In genomic region chr6:34717466-34717865, GRCh38 we compare ENCODE assay signal across 25 cellular contexts. TPM values are rescaled to one million over a fixed set of nuclear protein-coding genes. Genes with fewer than 3 reads are reported as not detected.
DNase-seq lines count a peak whose midpoint lies in the region; ATAC-seq, FAIRE-seq and TF ChIP-seq lines count a peak whose summit lies in the region.
"Had no signal": no experiment of that assay in that cellular context is flagged by ENCODE, and none has a peak within 500 bp of the region (broad histone marks: within the 10 kb centered on the region; RNA-seq: fewer than 3 reads in every experiment).

No MANE protein-coding gene starts in this region.

- CTCF ChIA-PET in A549 (lab: Yijun Ruan, JAX) (interaction anchor here (1.0 to 1.4 kb wide), 2 partner anchors 14 to 28 kb away, joined by 3 read pairs; no protein-coding TSS in a partner anchor), RWPE1 (lab: Yijun Ruan, JAX) (no interaction called here)

- intact Hi-C loops in testis (cut with DNase I; ENCODE audit: low total_unique reads), result no loop called here

- POLR2A ChIA-PET in A549 (lab: Yijun Ruan, JAX) (interaction anchor here (0.6 kb wide), 1 partner anchor 527 kb away, joined by 3 read pairs; no protein-coding TSS in a partner anchor), RWPE1 (lab: Yijun Ruan, JAX; ENCODE audit: low non-redundant PET) (no interaction called here)

- 68% methylated on average over 2 of the region's 2 CpGs for WGBS in A549 (ENCODE audit: missing lambda C conversion rate)
- 95 to 97% methylated on average over 2 of the region's 2 CpGs for WGBS in testis, 2 donors

- TF ChIP-seq EP300 in A549 (IDR thresholded peaks at IDR 0.05), result no peak

- FAIRE-seq in A549 (lab: Jason Lieb, UNC), result no peak
- FAIRE-seq: A204.1, GM18507 had no signal

- H3K4me1 ChIP-seq in A549 (peaks cover 41% of the 10 kb centered on the region), testis (no peaks in the 10 kb centered on the region)

- TF ChIP-seq CTCF in A549 (IDR thresholded peaks at IDR 0.05) (no peak), RWPE1 (conservative IDR thresholded peaks at IDR 0.05; ENCODE audit: low read depth) (no peak), fibroblast of villous mesenchyme (IDR thresholded peaks at IDR 0.05; ENCODE audit: insufficient read depth, low read depth, low read length) (no peak), testis (IDR thresholded peaks at IDR 0.05) (no peak)

- H3K36me3 ChIP-seq in testis (ENCODE audit: low read depth, missing control alignments), result no peaks in the 10 kb centered on the region
- H3K36me3 ChIP-seq: HAP-1 had no signal

- peak overlapping the region; percentile 87; the same call in 1 of the 3 replicates for H3K4me2 ChIP-seq in A549
- H3K4me2 ChIP-seq: GM23338, SK-N-SH had no signal

- H3K27me3 ChIP-seq in testis, result no peaks in the 10 kb centered on the region

- TF ChIP-seq POLR2A in A549 (IDR thresholded peaks at IDR 0.05; ENCODE audit: low read length), result no peak
- TF ChIP-seq POLR2A in testis (IDR thresholded peaks at IDR 0.05), result no peak

- ATAC-seq in A549 (no peak), HG03469 (IDR thresholded peaks at IDR 0.05; ENCODE audit: unreplicated experiment) (no peak)
- ATAC-seq: CD8-positive, alpha-beta T cell; GM23338; Panc1; T-helper 17 cell had no signal

- H3K4me3 ChIP-seq in A549 (no peak overlapping the region), fibroblast of villous mesenchyme (ENCODE audit: low read depth, low read length) (no peak overlapping the region), testis (no peak overlapping the region)
- H3K4me3 ChIP-seq: GM23338, HAP-1 had no signal

- DNase-seq in A549 (ENCODE audit: low read depth in 1 of 2, low spot score in 1 of 2), result no peak
- DNase-seq in EL, result peak; percentile 57
- DNase-seq in RWPE1 (ENCODE audit: low spot score), result peak; percentile 52
- DNase-seq in fibroblast of villous mesenchyme (ENCODE audit: low read depth), result peak; percentile 7
- no peak for DNase-seq in GM19240 (ENCODE audit: insufficient read length, low spot score)
- DNase-seq in testis, result no peak
- no peak for DNase-seq in SKM-1 (lab: John Stamatoyannopoulos, UW; ENCODE audit: unreplicated experiment)
- DNase-seq: CD8-positive, alpha-beta T cell; DMS79; NCI-H1105 treated with DMSO at 0.1 percent for 48 hours; NCI-H146; NCI-H1930; NCI-H2227 treated with DMSO at 0.1 percent for 48 hours; NCI-H526 treated with DMSO at 0.1 percent for 48 hours; SK-N-SH; T-helper 17 cell had no signal

- peak overlapping the region in 1 of 2 experiments; percentile 83; a peak in 1 of 6 replicates for H3K27ac ChIP-seq in A549
- no peak overlapping the region for H3K27ac ChIP-seq in RWPE1
- no peak overlapping the region for H3K27ac ChIP-seq in testis
- H3K27ac ChIP-seq: C4-2B, HL-60 had no signal

- H3K9me3 ChIP-seq in A549 (no peaks in the 10 kb centered on the region), testis (no peaks in the 10 kb centered on the region)
- H3K9me3 ChIP-seq: Caco-2, HAP-1, SK-N-SH had no signal

- TF ChIP-seq RAD21 in A549 (conservative IDR thresholded peaks at IDR 0.05 in 1 of 2, IDR thresholded peaks at IDR 0.05 in 1 of 2), result no peak

TF ChIP-seq in A549, 52 proteins besides CTCF, POLR2A, EP300 and RAD21:
- TF ChIP-seq, protein P1, sequence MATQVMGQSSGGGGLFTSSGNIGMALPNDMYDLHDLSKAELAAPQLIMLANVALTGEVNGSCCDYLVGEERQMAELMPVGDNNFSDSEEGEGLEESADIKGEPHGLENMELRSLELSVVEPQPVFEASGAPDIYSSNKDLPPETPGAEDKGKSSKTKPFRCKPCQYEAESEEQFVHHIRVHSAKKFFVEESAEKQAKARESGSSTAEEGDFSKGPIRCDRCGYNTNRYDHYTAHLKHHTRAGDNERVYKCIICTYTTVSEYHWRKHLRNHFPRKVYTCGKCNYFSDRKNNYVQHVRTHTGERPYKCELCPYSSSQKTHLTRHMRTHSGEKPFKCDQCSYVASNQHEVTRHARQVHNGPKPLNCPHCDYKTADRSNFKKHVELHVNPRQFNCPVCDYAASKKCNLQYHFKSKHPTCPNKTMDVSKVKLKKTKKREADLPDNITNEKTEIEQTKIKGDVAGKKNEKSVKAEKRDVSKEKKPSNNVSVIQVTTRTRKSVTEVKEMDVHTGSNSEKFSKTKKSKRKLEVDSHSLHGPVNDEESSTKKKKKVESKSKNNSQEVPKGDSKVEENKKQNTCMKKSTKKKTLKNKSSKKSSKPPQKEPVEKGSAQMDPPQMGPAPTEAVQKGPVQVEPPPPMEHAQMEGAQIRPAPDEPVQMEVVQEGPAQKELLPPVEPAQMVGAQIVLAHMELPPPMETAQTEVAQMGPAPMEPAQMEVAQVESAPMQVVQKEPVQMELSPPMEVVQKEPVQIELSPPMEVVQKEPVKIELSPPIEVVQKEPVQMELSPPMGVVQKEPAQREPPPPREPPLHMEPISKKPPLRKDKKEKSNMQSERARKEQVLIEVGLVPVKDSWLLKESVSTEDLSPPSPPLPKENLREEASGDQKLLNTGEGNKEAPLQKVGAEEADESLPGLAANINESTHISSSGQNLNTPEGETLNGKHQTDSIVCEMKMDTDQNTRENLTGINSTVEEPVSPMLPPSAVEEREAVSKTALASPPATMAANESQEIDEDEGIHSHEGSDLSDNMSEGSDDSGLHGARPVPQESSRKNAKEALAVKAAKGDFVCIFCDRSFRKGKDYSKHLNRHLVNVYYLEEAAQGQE (IDR thresholded peaks at IDR 0.05), result no peak
- TF ChIP-seq CBX8 (IDR thresholded peaks at IDR 0.05), result no peak
- TF ChIP-seq, protein P2, sequence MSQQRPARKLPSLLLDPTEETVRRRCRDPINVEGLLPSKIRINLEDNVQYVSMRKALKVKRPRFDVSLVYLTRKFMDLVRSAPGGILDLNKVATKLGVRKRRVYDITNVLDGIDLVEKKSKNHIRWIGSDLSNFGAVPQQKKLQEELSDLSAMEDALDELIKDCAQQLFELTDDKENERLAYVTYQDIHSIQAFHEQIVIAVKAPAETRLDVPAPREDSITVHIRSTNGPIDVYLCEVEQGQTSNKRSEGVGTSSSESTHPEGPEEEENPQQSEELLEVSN (IDR thresholded peaks at IDR 0.05; ENCODE audit: borderline replicate concordance, low read depth), result no peak

RNA-seq across cellular contexts. Expression of gene ILRUN, which starts 20.9 kb away (rescaled TPM):
- polyA plus RNA-seq in A549 (2011; rRNA removed), result 33.7 and 36.1 TPM in 2 replicates
- 12.4 and 18.4 TPM in 2 replicates for polyA plus RNA-seq in A549 (2012; cell fraction: cytosol; rRNA removed)
- polyA plus RNA-seq in A549 (2012; cell fraction: nucleus; rRNA removed), result 8.3 and 11.9 TPM in 2 replicates
- 24.4 to 28.6 TPM (median 25.4 TPM) in 3 replicates for polyA plus RNA-seq in A549 (2017; fragmentation: RNase III; extraction: RNeasy Plus Mini Kit Qiagen cat#74134 plus additional on column Dnase treatment)
- 42.0 and 45.2 TPM in 2 replicates for polyA minus RNA-seq in A549 (2011; rRNA and poly(A)+ RNA removed)
- 42.2 and 58.3 TPM in 2 replicates for total RNA-seq in fibroblast of villous mesenchyme
- 10 to 100 TPM; 82.4 to 91.2 TPM for total RNA-seq in testis
- 101 TPM for polyA plus RNA-seq in testis (ENCODE audit: insufficient read depth, low read depth, low replicate concordance)

RNA-seq across cellular contexts. Expression of gene SNRPC, which starts 39.8 kb away (rescaled TPM):
- polyA plus RNA-seq in A549 (2011; rRNA removed) (200 and 204 TPM in 2 replicates), A549 (2017; fragmentation: RNase III; extraction: RNeasy Plus Mini Kit Qiagen cat#74134 plus additional on column Dnase treatment) (199 to 218 TPM (median 201 TPM) in 3 replicates), testis (ENCODE audit: insufficient read depth, low read depth, low replicate concordance) (300 TPM)
- 289 and 297 TPM in 2 replicates for polyA plus RNA-seq in A549 (2012; cell fraction: cytosol; rRNA removed)
- polyA plus RNA-seq in A549 (2012; cell fraction: nucleus; rRNA removed), result 233 and 305 TPM in 2 replicates
- 30.9 and 47.6 TPM in 2 replicates for polyA minus RNA-seq in A549 (2011; rRNA and poly(A)+ RNA removed)
- total RNA-seq in fibroblast of villous mesenchyme (72.5 and 75.7 TPM in 2 replicates), testis (100 to 1,000 TPM; 130 to 131 TPM)

Comparison
In these comparisons a context has a peak if more than half of its experiments do, and no peak if none do; other contexts are left out.
1. DNase-seq: peak in EL (single experiment), RWPE1 (single experiment) and fibroblast of villous mesenchyme (single experiment); none in A549 (0 of 2), GM19240 (single experiment), testis (single experiment) and SKM-1 (single experiment).